In genomic region chr21:33202464-33203363, GRCh38 we compare ENCODE assay signal across 1 cellular context.
TF ChIP-seq lines count a peak whose summit lies in the region.

No MANE protein-coding gene starts in this region.

TF ChIP-seq in GM12878, 131 proteins besides CTCF, POLR2A, EP300 and RAD21 (continued from another document):
- TF ChIP-seq ZNF687 (IDR thresholded peaks at IDR 0.05) (no peak), SUPT20H (IDR thresholded peaks at IDR 0.05; ENCODE audit: borderline replicate concordance, control insufficient read depth, low read depth, low read length) (no peak), ATF7 (IDR thresholded peaks at IDR 0.05; ENCODE audit: low read depth) (0 out of 2 replicates have a peak, but pooled peaks have one; percentile 22), NR2F1 (conservative IDR thresholded peaks at IDR 0.05) (no peak), CBX3 (IDR thresholded peaks at IDR 0.05; ENCODE audit: borderline replicate concordance, low read depth) (no peak), YBX1 (IDR thresholded peaks at IDR 0.05) (no peak), USF1 (IDR thresholded peaks at IDR 0.05; ENCODE audit: borderline replicate concordance, extremely low read length, insufficient read depth, low read depth, low read length) (no peak), BMI1 (IDR thresholded peaks at IDR 0.05; ENCODE audit: borderline replicate concordance) (no peak), RELA (IDR thresholded peaks at IDR 0.05; ENCODE audit: borderline replicate concordance, partially characterized antibody) (no peak), MLLT1 (IDR thresholded peaks at IDR 0.05) (0 out of 2 replicates have a peak, but pooled peaks have one; percentile 23), USF2 (IDR thresholded peaks at IDR 0.05; ENCODE audit: borderline replicate concordance, low read depth, low read length) (no peak), ATF2 (IDR thresholded peaks at IDR 0.05; ENCODE audit: low read length) (no peak), KDM1A (IDR thresholded peaks at IDR 0.05; ENCODE audit: borderline replicate concordance) (no peak), MTA2 (IDR thresholded peaks at IDR 0.05; ENCODE audit: low read depth) (no peak), RUNX3 (IDR thresholded peaks at IDR 0.05; ENCODE audit: low read length) (no peak), RB1 (IDR thresholded peaks at IDR 0.05; ENCODE audit: borderline replicate concordance) (no peak), EED (IDR thresholded peaks at IDR 0.05; ENCODE audit: low read depth) (no peak), DPF2 (IDR thresholded peaks at IDR 0.05) (no peak), PAX8 (IDR thresholded peaks at IDR 0.05) (no peak), NBN (IDR thresholded peaks at IDR 0.05) (peak; percentile 51), JUND (IDR thresholded peaks at IDR 0.05; ENCODE audit: low read depth, low read length) (no peak), CEBPZ (IDR thresholded peaks at IDR 0.05; ENCODE audit: low read depth, low read length) (no peak), TCF7 (IDR thresholded peaks at IDR 0.05; ENCODE audit: borderline replicate concordance) (no peak), HDGF (IDR thresholded peaks at IDR 0.05) (peak; percentile 96), BCLAF1 (IDR thresholded peaks at IDR 0.05) (no peak), ZNF622 (IDR thresholded peaks at IDR 0.05) (no peak), RFX5 (IDR thresholded peaks at IDR 0.05; ENCODE audit: low read depth, low read length) (no peak), ESRRA (IDR thresholded peaks at IDR 0.05; ENCODE audit: low read length) (no peak), IRF5 (IDR thresholded peaks at IDR 0.05; ENCODE audit: borderline replicate concordance) (peak; percentile 31; the same call in 1 of the 2 replicates), NFXL1 (IDR thresholded peaks at IDR 0.05; ENCODE audit: borderline replicate concordance) (no peak), SREBF2 (IDR thresholded peaks at IDR 0.05; ENCODE audit: low read length) (no peak), E4F1 (IDR thresholded peaks at IDR 0.05; ENCODE audit: borderline replicate concordance, partially characterized antibody) (peak; percentile 33), POU2F2 (IDR thresholded peaks at IDR 0.05; ENCODE audit: borderline replicate concordance, low read depth, low read length) (no peak), MAX (IDR thresholded peaks at IDR 0.05; ENCODE audit: low read depth, low read length) (no peak), ETV6 (conservative IDR thresholded peaks at IDR 0.05 in 1 of 2, IDR thresholded peaks at IDR 0.05 in 1 of 2; ENCODE audit: borderline replicate concordance in 1 of 2, low read depth in 1 of 2) (no peak), IRF4 (IDR thresholded peaks at IDR 0.05; ENCODE audit: low read depth, low read length) (no peak), MYC (IDR thresholded peaks at IDR 0.05; ENCODE audit: insufficient read depth, insufficient read length, insufficient replicate concordance, low read length, severe bottlenecking) (no peak), POLR2AphosphoS5 (IDR thresholded peaks at IDR 0.05; ENCODE audit: low read length) (no peak), IKZF2 (IDR thresholded peaks at IDR 0.05) (peak in 1 of 2 experiments; percentile 3; a peak in 1 of 4 replicates), NR2C1 (IDR thresholded peaks at IDR 0.05) (no peak), TCF3 (IDR thresholded peaks at IDR 0.05; ENCODE audit: borderline replicate concordance, insufficient read depth, low read depth, low read length) (no peak)
